10 cellular contexts compared by ENCODE assay signal in the genomic region with DNA sequence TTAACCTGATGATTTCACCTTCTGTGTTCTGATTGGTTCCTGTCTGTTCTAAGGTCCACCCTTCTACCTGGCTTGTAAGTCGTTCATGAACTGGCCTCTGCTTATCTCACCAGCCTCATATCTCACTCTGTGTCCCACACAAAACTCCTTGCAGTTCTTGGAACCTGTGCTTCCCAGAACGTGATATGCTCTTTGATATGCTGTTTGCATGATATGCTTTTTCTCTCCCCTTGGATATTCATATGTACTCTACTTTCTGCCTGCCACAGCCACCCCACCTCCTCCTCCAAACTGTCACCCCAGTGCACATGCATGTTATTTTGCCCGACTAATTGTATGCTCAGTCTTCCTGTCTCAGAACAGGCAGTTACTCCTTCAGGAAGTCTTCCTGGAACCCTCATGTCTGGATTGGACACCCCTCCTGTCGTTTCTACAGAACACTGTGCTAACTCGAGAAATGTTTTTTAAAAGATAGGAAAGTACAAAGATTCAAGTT. TPM values are rescaled to one million over a fixed set of nuclear protein-coding genes. Genes with fewer than 3 reads are reported as not detected.
DNase-seq lines count a peak whose midpoint lies in the region; ATAC-seq and TF ChIP-seq lines count a peak whose summit lies in the region.
"Had no signal": no experiment of that assay in that cellular context is flagged by ENCODE, and none has a peak within 500 bp of the region (broad histone marks: within the 10 kb centered on the region; RNA-seq: fewer than 3 reads in every experiment).

No MANE protein-coding gene starts in this region.

- H3K4me2 ChIP-seq in HCT116 (ENCODE audit: low read length) = peak overlapping the region; percentile 84

- peak overlapping the region; percentile 94 for H2AFZ ChIP-seq in HCT116 (ENCODE audit: low read depth, low read length, poor library complexity, severe bottlenecking)

- BruUV-seq in HCT116 (replicated peaks; lab: Mats Ljungman, UMichigan) = no TSS peak

- H3K79me2 ChIP-seq in HCT116 (ENCODE audit: insufficient read depth, low read length) = peaks cover 29% of the 10 kb centered on the region

- H3K4me1 ChIP-seq in HCT116 (ENCODE audit: control insufficient read depth in 1 of 2, insufficient read depth in 2 of 2, low read length in 2 of 2) (peaks cover 32 to 42% of the 10 kb centered on the region in 2 experiments), heart left ventricle (peaks cover 5 to 44% (median 34%) of the 10 kb centered on the region in 12 donors), rectal smooth muscle tissue (ENCODE audit: control insufficient read depth, insufficient read depth, low read length) (peaks cover 17% of the 10 kb centered on the region)

- WGBS in heart left ventricle, 4 donors = 4 to 10% (median 7%) methylated on average over 5 of the region's 5 CpGs

- no peak for TF ChIP-seq RAD21 in HCT116 (IDR thresholded peaks at IDR 0.05; ENCODE audit: low read depth)

- no peaks in the 10 kb centered on the region for H3K9me2 ChIP-seq in HCT116 (ENCODE audit: insufficient read depth)

- RAD21 ChIA-PET in HCT116 (lab: Charles Lee; ENCODE audit: low non-redundant PET in 1 of 2, low total read pairs in 2 of 2, uncharacterized antibody in 2 of 2, unreplicated experiment in 2 of 2) = interaction anchor here in 1 of 2 experiments (0.6 kb wide), 1 partner anchor 564 kb away, joined by 3 read pairs; no protein-coding TSS in a partner anchor

- intact Hi-C loops in HCT116 (cut with micrococcal nuclease) (no loop called here), heart left ventricle (cut with DNase I) (loop anchor here in 1 of 10 donors (10.0 kb wide), 1 partner anchor 595 kb away; no protein-coding TSS in a partner anchor)

- H3K27me3 ChIP-seq in HCT116 (ENCODE audit: insufficient read depth, low read length) (no peaks in the 10 kb centered on the region), heart left ventricle (no peaks in the 10 kb centered on the region), rectal smooth muscle tissue (ENCODE audit: control insufficient read depth, insufficient read depth, low read length) (no peaks in the 10 kb centered on the region)

- no peaks in the 10 kb centered on the region for H3K9me3 ChIP-seq in HCT116 (ENCODE audit: control insufficient read depth in 1 of 2, insufficient read depth in 1 of 2, low read depth in 1 of 2, low read length in 2 of 2)
- no peaks in the 10 kb centered on the region for H3K9me3 ChIP-seq in heart left ventricle

- CTCF ChIA-PET in HCT116 (lab: Charles Lee) = interaction anchor here (0.8 to 2.8 kb wide), 4 partner anchors 11 to 65 kb away, joined by 3 to 21 read pairs (median 4); a partner anchor contains a TSS

- no peaks in the 10 kb centered on the region for H3K36me3 ChIP-seq in HCT116 (ENCODE audit: control insufficient read depth in 1 of 2, insufficient read depth in 2 of 2, low read length in 2 of 2)
- no peaks in the 10 kb centered on the region for H3K36me3 ChIP-seq in heart left ventricle
- no peaks in the 10 kb centered on the region for H3K36me3 ChIP-seq in rectal smooth muscle tissue (ENCODE audit: control insufficient read depth, insufficient read depth, low read length)
- H3K36me3 ChIP-seq: WERI-Rb-1 had no signal

- no peaks in the 10 kb centered on the region for H4K20me1 ChIP-seq in HCT116 (ENCODE audit: insufficient read depth)

- H3K4me3 ChIP-seq in HCT116 (replicated peaks in 1 of 2; ENCODE audit: low read depth in 1 of 2, low read length in 2 of 2) = peak overlapping the region in 1 of 2 experiments; percentile 95; a peak in 1 of 4 replicates
- H3K4me3 ChIP-seq in heart left ventricle = peak overlapping the region; percentile 70 to 99 (median 89)
- H3K4me3 ChIP-seq in rectal smooth muscle tissue (ENCODE audit: low read length) = peak overlapping the region; percentile 88

- DNase-seq in HCT116 (ENCODE audit: low read depth, low spot score) (no peak), heart left ventricle (no peak), occipital lobe (lab: John Stamatoyannopoulos, UW) (no peak)
- DNase-seq in activated effector memory CD4-positive, alpha-beta T cell treated with anti-CD3 and anti-CD28 coated beads, Interleukin-2, amount 50 U/mL, for 16 hours = no peak
- DNase-seq in stimulated activated naive CD4-positive, alpha-beta T cell (lab: John Stamatoyannopoulos, UW) = no peak
- DNase-seq: NCI-H146, WERI-Rb-1 had no signal

- ATAC-seq in HCT116 (peak; percentile 37; the same call in 1 of the 2 replicates), heart left ventricle (peak in 2 of 4 donors; percentile 4 to 27), GM21526 (IDR thresholded peaks at IDR 0.05; ENCODE audit: low FRiP score, unreplicated experiment) (no peak)

- POLR2A ChIA-PET in HCT116 (lab: Charles Lee) = interaction anchor here (1.0 to 1.6 kb wide), 2 partner anchors 9 to 65 kb away, joined by 3 to 4 read pairs; no protein-coding TSS in a partner anchor

- H3K9ac ChIP-seq in HCT116 (ENCODE audit: low read length) (no peak overlapping the region), rectal smooth muscle tissue (ENCODE audit: low read length) (no peak overlapping the region)

- TF ChIP-seq CTCF in HCT116 (IDR thresholded peaks at IDR 0.05 in 2 of 3, conservative IDR thresholded peaks at IDR 0.05 in 1 of 3; ENCODE audit: borderline replicate concordance in 1 of 3, insufficient read depth in 1 of 3, low read depth in 2 of 3, low read length in 2 of 3) (no peak), VCaP (conservative IDR thresholded peaks at IDR 0.05) (no peak), heart left ventricle (IDR thresholded peaks at IDR 0.05) (no peak)

- H3K27ac ChIP-seq in HCT116 (ENCODE audit: low read depth, low read length) (no peak overlapping the region), VCaP (peak overlapping the region; percentile 89), heart left ventricle (peak overlapping the region; percentile 96 to 100 (median 99)), rectal smooth muscle tissue (ENCODE audit: low read depth, low read length) (peak overlapping the region; percentile 95)
- H3K27ac ChIP-seq: WERI-Rb-1 had no signal

- TF ChIP-seq POLR2A in HCT116 (IDR thresholded peaks at IDR 0.05; ENCODE audit: borderline replicate concordance, extremely low read depth, insufficient read depth, insufficient read length) (no peak), heart left ventricle (IDR thresholded peaks at IDR 0.05) (no peak)

TF ChIP-seq in HCT116, 20 proteins besides CTCF, POLR2A, EP300 and RAD21 (continues in another document):
- TF ChIP-seq EZH2 (IDR thresholded peaks at IDR 0.05) (no peak), TCF7L2 (IDR thresholded peaks at IDR 0.05; ENCODE audit: borderline replicate concordance, extremely low read depth, insufficient read depth, insufficient read length) (no peak), SRF (IDR thresholded peaks at IDR 0.05; ENCODE audit: low read depth) (no peak), SP1 (IDR thresholded peaks at IDR 0.05; ENCODE audit: low read depth) (no peak), ZNF274 (IDR thresholded peaks at IDR 0.05; ENCODE audit: low read depth, low read length) (no peak), YY1 (IDR thresholded peaks at IDR 0.05; ENCODE audit: extremely low read depth, insufficient replicate concordance, low read depth, low read length) (no peak), SIN3A (IDR thresholded peaks at IDR 0.05; ENCODE audit: low read depth) (no peak), CBX3 (IDR thresholded peaks at IDR 0.05; ENCODE audit: low read depth) (no peak), ZFX (IDR thresholded peaks at IDR 0.05) (no peak), JUND (IDR thresholded peaks at IDR 0.05) (no peak), FOSL1 (IDR thresholded peaks at IDR 0.05; ENCODE audit: low read depth) (no peak), EGR1 (IDR thresholded peaks at IDR 0.05; ENCODE audit: low read depth) (no peak)
- TF ChIP-seq, protein P1, sequence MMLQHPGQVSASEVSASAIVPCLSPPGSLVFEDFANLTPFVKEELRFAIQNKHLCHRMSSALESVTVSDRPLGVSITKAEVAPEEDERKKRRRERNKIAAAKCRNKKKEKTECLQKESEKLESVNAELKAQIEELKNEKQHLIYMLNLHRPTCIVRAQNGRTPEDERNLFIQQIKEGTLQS (IDR thresholded peaks at IDR 0.05) = no peak
- TF ChIP-seq, protein P2, sequence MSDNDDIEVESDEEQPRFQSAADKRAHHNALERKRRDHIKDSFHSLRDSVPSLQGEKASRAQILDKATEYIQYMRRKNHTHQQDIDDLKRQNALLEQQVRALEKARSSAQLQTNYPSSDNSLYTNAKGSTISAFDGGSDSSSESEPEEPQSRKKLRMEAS (IDR thresholded peaks at IDR 0.05) = no peak
- TF ChIP-seq, protein P3, sequence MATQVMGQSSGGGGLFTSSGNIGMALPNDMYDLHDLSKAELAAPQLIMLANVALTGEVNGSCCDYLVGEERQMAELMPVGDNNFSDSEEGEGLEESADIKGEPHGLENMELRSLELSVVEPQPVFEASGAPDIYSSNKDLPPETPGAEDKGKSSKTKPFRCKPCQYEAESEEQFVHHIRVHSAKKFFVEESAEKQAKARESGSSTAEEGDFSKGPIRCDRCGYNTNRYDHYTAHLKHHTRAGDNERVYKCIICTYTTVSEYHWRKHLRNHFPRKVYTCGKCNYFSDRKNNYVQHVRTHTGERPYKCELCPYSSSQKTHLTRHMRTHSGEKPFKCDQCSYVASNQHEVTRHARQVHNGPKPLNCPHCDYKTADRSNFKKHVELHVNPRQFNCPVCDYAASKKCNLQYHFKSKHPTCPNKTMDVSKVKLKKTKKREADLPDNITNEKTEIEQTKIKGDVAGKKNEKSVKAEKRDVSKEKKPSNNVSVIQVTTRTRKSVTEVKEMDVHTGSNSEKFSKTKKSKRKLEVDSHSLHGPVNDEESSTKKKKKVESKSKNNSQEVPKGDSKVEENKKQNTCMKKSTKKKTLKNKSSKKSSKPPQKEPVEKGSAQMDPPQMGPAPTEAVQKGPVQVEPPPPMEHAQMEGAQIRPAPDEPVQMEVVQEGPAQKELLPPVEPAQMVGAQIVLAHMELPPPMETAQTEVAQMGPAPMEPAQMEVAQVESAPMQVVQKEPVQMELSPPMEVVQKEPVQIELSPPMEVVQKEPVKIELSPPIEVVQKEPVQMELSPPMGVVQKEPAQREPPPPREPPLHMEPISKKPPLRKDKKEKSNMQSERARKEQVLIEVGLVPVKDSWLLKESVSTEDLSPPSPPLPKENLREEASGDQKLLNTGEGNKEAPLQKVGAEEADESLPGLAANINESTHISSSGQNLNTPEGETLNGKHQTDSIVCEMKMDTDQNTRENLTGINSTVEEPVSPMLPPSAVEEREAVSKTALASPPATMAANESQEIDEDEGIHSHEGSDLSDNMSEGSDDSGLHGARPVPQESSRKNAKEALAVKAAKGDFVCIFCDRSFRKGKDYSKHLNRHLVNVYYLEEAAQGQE (IDR thresholded peaks at IDR 0.05; ENCODE audit: low read depth) = no peak

RNA-seq across cellular contexts. Expression of a gene that starts 1.9 kb away (rescaled TPM):
- 12.0 TPM for total RNA-seq in HCT116 (2021; ENCODE audit: unreplicated experiment)
- 12.5 and 13.1 TPM in 2 replicates for polyA plus RNA-seq in HCT116 (2012)
- total RNA-seq in heart left ventricle = 10 to 100 TPM; 18.4 to 90.2 (median 27.7) TPM
- 10 to 100 TPM; 19.3 to 70.0 TPM for polyA plus RNA-seq in heart left ventricle
- 1.6 TPM for total RNA-seq in occipital lobe

RNA-seq across cellular contexts. Expression of a gene that starts 13.5 kb away (rescaled TPM):
- total RNA-seq in HCT116 (2021; ENCODE audit: unreplicated experiment) (0.91 TPM), heart left ventricle (1 to 10 TPM; 1.2 to 4.9 (median 3.2) TPM), occipital lobe (0.62 TPM)
- 0.42 and 0.92 TPM in 2 replicates for polyA plus RNA-seq in HCT116 (2012)
- polyA plus RNA-seq in heart left ventricle = 1 to 10 TPM in 1 of 2 donors, under 1 TPM in 1; 0.62 to 2.2 TPM
